Comparison of ENCODE assay signal across 8 cellular contexts in genomic region chr16:71230122-71230845, GRCh38.
DNase-seq lines count a peak whose midpoint lies in the region; ATAC-seq lines count a peak whose summit lies in the region.

HYDIN (minus strand) TSS chr16:71230722; CDS start chr16:71186895, 43,827 bp downstream.

- H3K9ac ChIP-seq in iPS-18a (ENCODE audit: low read length), result peak within 1 kb of the TSS; percentile 78

- H3K4me3 ChIP-seq in iPS-18a (ENCODE audit: low read length), result peak within 1 kb of the TSS; percentile 80

- H3K36me3 Mint-ChIP-seq in activated naive CD8-positive, alpha-beta T cell treated with anti-CD3 and anti-CD28 coated beads, Interleukin-2, amount 50 U/mL, for 24 hours (ENCODE audit: low read depth), result peaks cover 8% of the 10 kb centered on the region

- no peaks in the 10 kb centered on the region for H3K36me3 ChIP-seq in iPS-18a (ENCODE audit: control insufficient read depth, low read depth, low read length)

- H3K27ac Mint-ChIP-seq in activated naive CD8-positive, alpha-beta T cell treated with anti-CD3 and anti-CD28 coated beads, Interleukin-2, amount 50 U/mL, for 24 hours, result no peak within 1 kb of the TSS

- no peak within 1 kb of the TSS for H3K4me3 Mint-ChIP-seq in activated naive CD8-positive, alpha-beta T cell treated with anti-CD3 and anti-CD28 coated beads, Interleukin-2, amount 50 U/mL, for 24 hours

- H3K27ac ChIP-seq in iPS-18a (ENCODE audit: low read length), result peak within 1 kb of the TSS; percentile 48

- H3K4me1 ChIP-seq in iPS-18a (ENCODE audit: control insufficient read depth, low read depth, low read length), result peaks cover 4% of the 10 kb centered on the region

- peaks cover 31% of the 10 kb centered on the region for H3K27me3 Mint-ChIP-seq in activated naive CD8-positive, alpha-beta T cell treated with anti-CD3 and anti-CD28 coated beads, Interleukin-2, amount 50 U/mL, for 24 hours

- ATAC-seq in activated naive CD8-positive, alpha-beta T cell treated with anti-CD3 and anti-CD28 coated beads, Interleukin-2, amount 50 U/mL, for 24 hours, result peak; percentile 33
- no peak for ATAC-seq in HG03175 (IDR thresholded peaks at IDR 0.05; ENCODE audit: unreplicated experiment)

- peaks cover 39% of the 10 kb centered on the region for H3K9me3 Mint-ChIP-seq in activated naive CD8-positive, alpha-beta T cell treated with anti-CD3 and anti-CD28 coated beads, Interleukin-2, amount 50 U/mL, for 24 hours

- no peaks in the 10 kb centered on the region for H3K27me3 ChIP-seq in iPS-18a (ENCODE audit: control insufficient read depth, insufficient read depth, low read length)

- DNase-seq in DMS114 treated with DMSO at 0.1 percent for 48 hours (lab: John Stamatoyannopoulos, UW; ENCODE audit: unreplicated experiment), result peak; percentile 86
- peak; percentile 68 for DNase-seq in NCI-H1105 treated with DMSO at 0.1 percent for 48 hours (lab: John Stamatoyannopoulos, UW)
- peak; percentile 17 for DNase-seq in activated naive CD8-positive, alpha-beta T cell treated with anti-CD3 and anti-CD28 coated beads, Interleukin-2, amount 50 U/mL, for 24 hours
- peak; percentile 2 for DNase-seq in stimulated activated CD4-positive, alpha-beta T cell treated with anti-CD3 and anti-CD28 coated beads, Interleukin-4, amount 100 ng/mL, for 1 hour
- no peak for DNase-seq in GDM1 (lab: John Stamatoyannopoulos, UW)
- no peak for DNase-seq in AML-193 (lab: John Stamatoyannopoulos, UW)

- H3K9me3 ChIP-seq in iPS-18a (ENCODE audit: control insufficient read depth, low read depth, low read length), result peaks cover 16% of the 10 kb centered on the region

- no peaks in the 10 kb centered on the region for H3K4me1 Mint-ChIP-seq in activated naive CD8-positive, alpha-beta T cell treated with anti-CD3 and anti-CD28 coated beads, Interleukin-2, amount 50 U/mL, for 24 hours

Comparison
In these comparisons a context has a peak if more than half of its experiments do, and no peak if none do; other contexts are left out.
1. DNase-seq: peak in DMS114 treated with DMSO at 0.1 percent for 48 hours (single experiment), NCI-H1105 treated with DMSO at 0.1 percent for 48 hours (single experiment), activated naive CD8-positive, alpha-beta T cell treated with anti-CD3 and anti-CD28 coated beads, Interleukin-2, amount 50 U/mL, for 24 hours (single experiment) and stimulated activated CD4-positive, alpha-beta T cell treated with anti-CD3 and anti-CD28 coated beads, Interleukin-4, amount 100 ng/mL, for 1 hour (single experiment); none in GDM1 (single experiment) and AML-193 (0 of 2).